15 cellular contexts compared by ENCODE assay signal in the genomic region with DNA sequence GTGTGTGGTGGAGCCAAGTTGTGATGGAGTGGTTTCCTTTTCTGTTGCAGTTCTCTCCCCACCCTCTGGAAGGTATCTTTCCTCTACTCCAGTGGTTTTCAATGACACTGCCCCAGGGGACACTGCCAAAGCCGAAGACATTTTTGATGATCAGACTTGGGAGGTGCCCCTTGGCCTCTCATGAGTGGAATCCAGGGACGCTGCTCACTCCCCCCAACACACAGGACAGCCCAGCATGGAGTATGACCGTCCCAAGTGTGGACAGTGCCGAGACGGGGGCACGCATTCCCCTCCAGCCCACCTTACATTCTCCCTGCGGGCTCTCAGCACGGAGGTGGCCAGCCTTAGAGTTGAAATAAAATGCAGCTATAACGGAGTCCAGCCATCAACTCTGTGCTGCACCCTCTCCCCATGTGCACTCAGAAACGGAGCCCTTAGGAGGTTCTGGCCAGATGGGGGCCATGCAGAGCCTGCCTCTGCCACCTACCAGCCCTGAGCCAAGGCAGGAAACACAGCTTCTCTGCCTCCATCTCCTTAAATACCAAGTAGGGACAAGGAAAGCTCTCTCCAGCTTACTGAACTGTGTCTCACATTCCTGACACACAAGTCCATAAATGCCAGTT.
A peak's percentile ranks its signal among the peaks of the same experiment; 100 is the strongest.
DNase-seq lines count a peak whose midpoint lies in the region; ATAC-seq and TF ChIP-seq lines count a peak whose summit lies in the region.
"Had no signal": no experiment of that assay in that cellular context is flagged by ENCODE, and none has a peak within 500 bp of the region (broad histone marks: within the 10 kb centered on the region; RNA-seq: fewer than 3 reads in every experiment).

No MANE protein-coding gene starts in this region.

- H3K27me3 Mint-ChIP-seq in T-helper 1 cell treated with Interleukin-12 subunit alpha and Interleukin-12 subunit beta and Interleukin-4 antibody, amounts not matched to agents 30 μg/mL and 1 μg/mL, for 36 hours (ENCODE audit: low read depth), result peaks cover 5% of the 10 kb centered on the region
- peaks cover 9% of the 10 kb centered on the region for H3K27me3 Mint-ChIP-seq in dendritic cell treated with granulocyte-macrophage colony-stimulating factor and Interleukin-4, amounts not matched to agents 40 ng/mL and 50 ng/mL, for 4 days

- peak overlapping the region; percentile 48; the same call in 1 of the 2 replicates for H3K23ac ChIP-seq in IMR-90 (ENCODE audit: low read depth, low read length)
- H3K23ac ChIP-seq in neuronal stem cell (ENCODE audit: low read depth, low read length, poor library complexity), result peak overlapping the region; percentile 29

- CTCF ChIA-PET in IMR-90 (lab: Yijun Ruan, JAX), result no interaction called here

- H2BK5ac ChIP-seq in IMR-90 (ENCODE audit: low read depth, low read length, poor library complexity, severe bottlenecking) (no peak overlapping the region), neuronal stem cell (ENCODE audit: low read length) (no peak overlapping the region)

- H4K91ac ChIP-seq in IMR-90 (ENCODE audit: insufficient read depth, low read depth, low read length) (no peak overlapping the region), neuronal stem cell (ENCODE audit: low read depth, low read length, poor library complexity) (no peak overlapping the region)

- H3K4me3 Mint-ChIP-seq in T-helper 1 cell treated with Interleukin-12 subunit alpha and Interleukin-12 subunit beta and Interleukin-4 antibody, amounts not matched to agents 30 μg/mL and 1 μg/mL, for 36 hours, result peak overlapping the region; percentile 32
- H3K4me3 Mint-ChIP-seq in dendritic cell treated with granulocyte-macrophage colony-stimulating factor and Interleukin-4, amounts not matched to agents 40 ng/mL and 50 ng/mL, for 4 days, result peak overlapping the region; percentile 11

- no peak for DNase-seq in T-helper 1 cell
- no peak for DNase-seq in IMR-90
- no peak for DNase-seq in neuronal stem cell (ENCODE audit: low spot score)
- DNase-seq in osteoblast (ENCODE audit: insufficient read length, low spot score, missing footprints), result no peak
- DNase-seq in GM19238 (ENCODE audit: insufficient read length, low spot score), result no peak
- DNase-seq: DMS53, NCI-H1092, NCI-H524 had no signal

- POLR2A ChIA-PET in IMR-90 (lab: Charles Lee; ENCODE audit: unreplicated experiment), result no interaction called here

- TF ChIP-seq RAD21 in IMR-90 (IDR thresholded peaks at IDR 0.05; ENCODE audit: low read length), result no peak

- TF ChIP-seq POLR2A in IMR-90 (IDR thresholded peaks at IDR 0.05; ENCODE audit: low read depth, low read length), result no peak

- TF ChIP-seq CTCF in IMR-90 (conservative IDR thresholded peaks at IDR 0.05; ENCODE audit: low read depth, low read length) (no peak), osteoblast (IDR thresholded peaks at IDR 0.05; ENCODE audit: extremely low read depth, low read depth, low read length) (no peak)

- no peak overlapping the region for H3K14ac ChIP-seq in IMR-90 (replicated peaks; ENCODE audit: low read depth, low read length)
- no peak overlapping the region for H3K14ac ChIP-seq in neuronal stem cell (ENCODE audit: low read length)

- H2AFZ ChIP-seq in IMR-90 (replicated peaks; ENCODE audit: low read length, poor library complexity), result peak overlapping the region; percentile 62
- no peak overlapping the region for H2AFZ ChIP-seq in neuronal stem cell (ENCODE audit: low read length)
- H2AFZ ChIP-seq in osteoblast (ENCODE audit: low read length), result no peak overlapping the region

- H3K4me2 ChIP-seq in IMR-90 (ENCODE audit: low read depth, low read length) (no peak overlapping the region), neuronal stem cell (ENCODE audit: insufficient read depth, low read length, poor library complexity, severe bottlenecking) (no peak overlapping the region), osteoblast (ENCODE audit: insufficient read depth, low read length) (no peak overlapping the region)

- H3K4me1 ChIP-seq in IMR-90 (ENCODE audit: control insufficient read depth, insufficient read depth, low read length) (peaks cover 23% of the 10 kb centered on the region), neuronal stem cell (ENCODE audit: control insufficient read depth in 2 of 2, insufficient read depth in 1 of 2, low read depth in 1 of 2, low read length in 2 of 2) (peaks cover 2 to 8% of the 10 kb centered on the region in 2 donors), osteoblast (ENCODE audit: insufficient read depth, low read length) (no peaks in the 10 kb centered on the region)
- H3K4me1 ChIP-seq: right lobe of liver had no signal

- no peak overlapping the region for H2BK12ac ChIP-seq in neuronal stem cell (ENCODE audit: low read length)

- H3K4me3 ChIP-seq in IMR-90 (ENCODE audit: insufficient read depth, low read depth, low read length) (no peak overlapping the region), neuronal stem cell (ENCODE audit: low read length in 2 of 2) (no peak overlapping the region), osteoblast (ENCODE audit: insufficient read depth, low read length) (no peak overlapping the region)
- H3K4me3 ChIP-seq: HAP-1, right lobe of liver, tibial nerve had no signal

- dilution Hi-C loops in IMR-90 (cut with HindIII; ENCODE audit: low sequenced_read_pairs, unreplicated experiment), result no loop called here

- no peak overlapping the region for H2AK5ac ChIP-seq in IMR-90 (ENCODE audit: low read depth, low read length)
- no peak overlapping the region for H2AK5ac ChIP-seq in neuronal stem cell (ENCODE audit: low read depth, low read length)

- H3K9me3 Mint-ChIP-seq in T-helper 1 cell treated with Interleukin-12 subunit alpha and Interleukin-12 subunit beta and Interleukin-4 antibody, amounts not matched to agents 30 μg/mL and 1 μg/mL, for 36 hours, result no peaks in the 10 kb centered on the region
- no peaks in the 10 kb centered on the region for H3K9me3 Mint-ChIP-seq in dendritic cell treated with granulocyte-macrophage colony-stimulating factor and Interleukin-4, amounts not matched to agents 40 ng/mL and 50 ng/mL, for 4 days

- H4K8ac ChIP-seq in IMR-90 (ENCODE audit: low read depth in 2 of 2, low read length in 2 of 2), result no peak overlapping the region
- H4K8ac ChIP-seq in neuronal stem cell (ENCODE audit: low read depth, low read length), result no peak overlapping the region

- H3K79me2 ChIP-seq in osteoblast (ENCODE audit: insufficient read depth, low read length), result no peaks in the 10 kb centered on the region

- no peak overlapping the region for H2BK20ac ChIP-seq in IMR-90 (ENCODE audit: low read depth, low read length)

- H3K27ac ChIP-seq in IMR-90 (ENCODE audit: insufficient read depth, low read length) (no peak overlapping the region), neuronal stem cell (replicated peaks; ENCODE audit: low read length) (no peak overlapping the region), osteoblast (ENCODE audit: low read depth, low read length) (no peak overlapping the region)
- H3K27ac ChIP-seq: epithelial cell of prostate, right lobe of liver, tibial nerve had no signal

- no peak overlapping the region for H3K56ac ChIP-seq in IMR-90 (ENCODE audit: extremely low read depth, insufficient read depth, low read length)

- intact Hi-C loops in IMR-90 (cut with micrococcal nuclease), result no loop called here
- intact Hi-C loops in dendritic cell treated with granulocyte-macrophage colony-stimulating factor and Interleukin-4, amounts not matched to agents 40 ng/mL and 50 ng/mL, for 4 days (cut with micrococcal nuclease), result no loop called here

- H4K20me1 ChIP-seq in IMR-90 (ENCODE audit: insufficient read depth, low read length) (peaks cover 4% of the 10 kb centered on the region), osteoblast (ENCODE audit: insufficient read depth, low read length) (no peaks in the 10 kb centered on the region)

- H3K79me1 ChIP-seq in IMR-90 (ENCODE audit: low read depth in 1 of 2, low read length in 2 of 2) (peaks cover 0 to 16% of the 10 kb centered on the region in 2 experiments; a peak in 2 of 4 replicates), neuronal stem cell (ENCODE audit: low read depth, low read length) (no peaks in the 10 kb centered on the region)

- H3K9me3 ChIP-seq in IMR-90 (ENCODE audit: control insufficient read depth, insufficient read depth, low read length) (no peaks in the 10 kb centered on the region), neuronal stem cell (replicated peaks in 1 of 2; ENCODE audit: control insufficient read depth in 2 of 2, insufficient read depth in 1 of 2, low read depth in 1 of 2, low read length in 2 of 2) (no peaks in the 10 kb centered on the region), osteoblast (ENCODE audit: low read depth, low read length) (no peaks in the 10 kb centered on the region)
- H3K9me3 ChIP-seq: HAP-1, right lobe of liver, tibial nerve had no signal

- H3K18ac ChIP-seq in IMR-90 (ENCODE audit: low read depth, low read length) (no peak overlapping the region), neuronal stem cell (ENCODE audit: low read length) (peak overlapping the region; percentile 77)

- H4K5ac ChIP-seq in IMR-90 (ENCODE audit: low read depth, low read length), result no peak overlapping the region

- H3K4ac ChIP-seq in IMR-90 (ENCODE audit: low read depth, low read length), result 0 out of 2 replicates have a peak overlapping the region, but pooled peaks have one; percentile 13
- no peak overlapping the region for H3K4ac ChIP-seq in neuronal stem cell (ENCODE audit: low read length)

- H3K4me1 Mint-ChIP-seq in T-helper 1 cell treated with Interleukin-12 subunit alpha and Interleukin-12 subunit beta and Interleukin-4 antibody, amounts not matched to agents 30 μg/mL and 1 μg/mL, for 36 hours (ENCODE audit: low read depth), result peaks cover 17% of the 10 kb centered on the region
- peaks cover 25% of the 10 kb centered on the region for H3K4me1 Mint-ChIP-seq in dendritic cell treated with granulocyte-macrophage colony-stimulating factor and Interleukin-4, amounts not matched to agents 40 ng/mL and 50 ng/mL, for 4 days (ENCODE audit: low read depth)

- no peak overlapping the region for H2AK9ac ChIP-seq in IMR-90 (replicated peaks; ENCODE audit: low read depth, low read length, poor library complexity)

- 100% methylated on average over 1 of the region's 10 CpGs; no CpG with 5 or more reads in 1 of the 2 experiments for WGBS in IMR-90 (ENCODE audit: extremely low coverage in 2 of 2, insufficient read length in 1 of 2), 2 experiments
- WGBS in neuronal stem cell (ENCODE audit: extremely low coverage in 2 of 2, insufficient read length in 2 of 2, insufficient replicate concordance in 1 of 2), 2 donors, result no CpG with 5 or more reads among the region's 10 CpGs

- no peak overlapping the region for H2BK15ac ChIP-seq in IMR-90 (ENCODE audit: low read depth, low read length)
- no peak overlapping the region for H2BK15ac ChIP-seq in neuronal stem cell (ENCODE audit: low read length)

- peaks cover 17% of the 10 kb centered on the region for H3K9me1 ChIP-seq in IMR-90 (ENCODE audit: insufficient read depth, low read length)

- no peak overlapping the region for H3K9ac ChIP-seq in IMR-90 (ENCODE audit: low read depth, low read length)
- no peak overlapping the region for H3K9ac ChIP-seq in neuronal stem cell (ENCODE audit: low read depth, low read length, poor library complexity)

- H3K27ac Mint-ChIP-seq in T-helper 1 cell treated with Interleukin-12 subunit alpha and Interleukin-12 subunit beta and Interleukin-4 antibody, amounts not matched to agents 30 μg/mL and 1 μg/mL, for 36 hours, result peak overlapping the region; percentile 84
- peak overlapping the region; percentile 81 for H3K27ac Mint-ChIP-seq in dendritic cell treated with granulocyte-macrophage colony-stimulating factor and Interleukin-4, amounts not matched to agents 40 ng/mL and 50 ng/mL, for 4 days

- no peak overlapping the region for H2BK120ac ChIP-seq in IMR-90 (ENCODE audit: low read depth, low read length)
- peak overlapping the region; percentile 62 for H2BK120ac ChIP-seq in neuronal stem cell (ENCODE audit: low read depth, low read length)

- no peaks in the 10 kb centered on the region for H3K36me3 Mint-ChIP-seq in T-helper 1 cell treated with Interleukin-12 subunit alpha and Interleukin-12 subunit beta and Interleukin-4 antibody, amounts not matched to agents 30 μg/mL and 1 μg/mL, for 36 hours (ENCODE audit: low read depth)
- no peaks in the 10 kb centered on the region for H3K36me3 Mint-ChIP-seq in dendritic cell treated with granulocyte-macrophage colony-stimulating factor and Interleukin-4, amounts not matched to agents 40 ng/mL and 50 ng/mL, for 4 days (ENCODE audit: low read depth)

- BruUV-seq in IMR-90 (replicated peaks; lab: Mats Ljungman, UMichigan), result no TSS peak

- ATAC-seq in IMR-90 (ENCODE audit: low read depth) (no peak), GM21717 (IDR thresholded peaks at IDR 0.05; ENCODE audit: unreplicated experiment) (no peak)

- H3K27me3 ChIP-seq in IMR-90 (ENCODE audit: control insufficient read depth, insufficient read depth, low read length) (no peaks in the 10 kb centered on the region), neuronal stem cell (ENCODE audit: control insufficient read depth in 3 of 3, insufficient read depth in 3 of 3, low read depth in 1 of 3, low read length in 3 of 3) (no peaks in the 10 kb centered on the region), osteoblast (ENCODE audit: insufficient read depth, low read length) (peaks cover 7% of the 10 kb centered on the region)
- H3K27me3 ChIP-seq: right lobe of liver, tibial nerve had no signal

- H3K36me3 ChIP-seq in IMR-90 (ENCODE audit: control insufficient read depth, insufficient read depth, low read length) (no peaks in the 10 kb centered on the region), neuronal stem cell (replicated peaks in 1 of 2; ENCODE audit: control insufficient read depth in 2 of 2, insufficient read depth in 2 of 2, low read length in 2 of 2) (no peaks in the 10 kb centered on the region), osteoblast (ENCODE audit: insufficient read depth, low read length) (no peaks in the 10 kb centered on the region)
- H3K36me3 ChIP-seq: HAP-1, right lobe of liver, tibial nerve had no signal

- in situ Hi-C loops in IMR-90 (cut with MboI; ENCODE audit: low sequenced_read_pairs), result no loop called here
